In genomic region chr3:53483821-53484220, GRCh38 we compare ENCODE assay signal across 27 cellular contexts. TPM values are rescaled to one million over a fixed set of nuclear protein-coding genes. Genes with fewer than 3 reads are reported as not detected.
"Had no signal": no experiment of that assay in that cellular context is flagged by ENCODE, and none has a peak within 500 bp of the region (broad histone marks: within the 10 kb centered on the region; RNA-seq: fewer than 3 reads in every experiment).

No MANE protein-coding gene starts in this region.

- H3K27ac ChIP-seq: hepatocyte, left lung, neural progenitor cell, neutrophil, parathyroid adenoma, right atrium auricular region, right lobe of liver, testis, thyroid gland, transverse colon, vagina had no signal

- DNase-seq: left colon; left lung; lower lobe of right lung; mammary epithelial cell; mesenchymal stem cell; naive thymus-derived CD8-positive, alpha-beta T cell; nephron progenitor cell; occipital lobe; right lobe of liver; stimulated activated CD4-positive, alpha-beta T cell treated with anti-CD3 and anti-CD28 coated beads, Interleukin-1b, Interleukin-23, amount 100 ng/mL, for 48 hours; stimulated activated CD4-positive, alpha-beta T cell treated with anti-CD3 and anti-CD28 coated beads, Interleukin-2, amount 100 ng/mL, for 48 hours; stimulated activated CD4-positive, alpha-beta T cell treated with anti-CD3 and anti-CD28 coated beads, Interleukin-4, amount 100 ng/mL, for 4 hours; stimulated activated CD8-positive, alpha-beta memory T cell treated with anti-CD3 and anti-CD28 coated beads, Interleukin-4, amount 100 ng/mL, for 48 hours; stimulated activated naive CD4-positive, alpha-beta T cell treated with Interleukin-2 at 50 U/mL for 16 hours; stimulated activated naive CD8-positive, alpha-beta T cell treated with anti-CD3 and anti-CD28 coated beads, Interleukin-15, amount 100 ng/mL, for 72 hours; substantia nigra; testis; thyroid gland; transverse colon; upper lobe of left lung had no signal

RNA-seq across cellular contexts. Expression of gene CACNA1D, which starts 10.6 kb away (rescaled TPM):
- total RNA-seq: naive thymus-derived CD8-positive, alpha-beta T cell; pulmonary artery endothelial cell had no signal
- polyA plus RNA-seq: naive thymus-derived CD8-positive, alpha-beta T cell had no signal
